1 cellular context compared by ENCODE assay signal in the genomic region with DNA sequence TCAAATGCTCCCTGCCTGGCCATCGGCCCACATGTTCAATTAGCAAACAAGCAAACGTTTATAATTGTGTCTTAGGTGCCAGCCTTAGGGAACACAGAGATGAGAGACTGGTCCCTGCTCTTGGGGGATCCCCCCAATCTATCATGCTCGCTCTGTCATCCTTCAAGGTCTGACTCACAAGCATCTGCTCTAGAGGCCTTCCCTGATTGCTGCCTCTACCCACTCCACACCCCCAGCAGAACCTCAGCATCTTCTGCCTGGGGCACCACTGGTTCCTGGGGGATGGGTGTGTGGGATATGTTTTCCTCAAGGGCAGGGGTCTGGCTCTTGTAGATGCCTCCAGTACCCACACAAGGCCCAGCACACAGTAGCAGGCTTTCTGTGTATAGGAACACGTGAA.
TF ChIP-seq lines count a peak whose summit lies in the region.

No MANE protein-coding gene starts in this region.

TF ChIP-seq in GM12878, 131 proteins besides CTCF, POLR2A, EP300 and RAD21 (continued from another document):
- TF ChIP-seq, protein P1, sequence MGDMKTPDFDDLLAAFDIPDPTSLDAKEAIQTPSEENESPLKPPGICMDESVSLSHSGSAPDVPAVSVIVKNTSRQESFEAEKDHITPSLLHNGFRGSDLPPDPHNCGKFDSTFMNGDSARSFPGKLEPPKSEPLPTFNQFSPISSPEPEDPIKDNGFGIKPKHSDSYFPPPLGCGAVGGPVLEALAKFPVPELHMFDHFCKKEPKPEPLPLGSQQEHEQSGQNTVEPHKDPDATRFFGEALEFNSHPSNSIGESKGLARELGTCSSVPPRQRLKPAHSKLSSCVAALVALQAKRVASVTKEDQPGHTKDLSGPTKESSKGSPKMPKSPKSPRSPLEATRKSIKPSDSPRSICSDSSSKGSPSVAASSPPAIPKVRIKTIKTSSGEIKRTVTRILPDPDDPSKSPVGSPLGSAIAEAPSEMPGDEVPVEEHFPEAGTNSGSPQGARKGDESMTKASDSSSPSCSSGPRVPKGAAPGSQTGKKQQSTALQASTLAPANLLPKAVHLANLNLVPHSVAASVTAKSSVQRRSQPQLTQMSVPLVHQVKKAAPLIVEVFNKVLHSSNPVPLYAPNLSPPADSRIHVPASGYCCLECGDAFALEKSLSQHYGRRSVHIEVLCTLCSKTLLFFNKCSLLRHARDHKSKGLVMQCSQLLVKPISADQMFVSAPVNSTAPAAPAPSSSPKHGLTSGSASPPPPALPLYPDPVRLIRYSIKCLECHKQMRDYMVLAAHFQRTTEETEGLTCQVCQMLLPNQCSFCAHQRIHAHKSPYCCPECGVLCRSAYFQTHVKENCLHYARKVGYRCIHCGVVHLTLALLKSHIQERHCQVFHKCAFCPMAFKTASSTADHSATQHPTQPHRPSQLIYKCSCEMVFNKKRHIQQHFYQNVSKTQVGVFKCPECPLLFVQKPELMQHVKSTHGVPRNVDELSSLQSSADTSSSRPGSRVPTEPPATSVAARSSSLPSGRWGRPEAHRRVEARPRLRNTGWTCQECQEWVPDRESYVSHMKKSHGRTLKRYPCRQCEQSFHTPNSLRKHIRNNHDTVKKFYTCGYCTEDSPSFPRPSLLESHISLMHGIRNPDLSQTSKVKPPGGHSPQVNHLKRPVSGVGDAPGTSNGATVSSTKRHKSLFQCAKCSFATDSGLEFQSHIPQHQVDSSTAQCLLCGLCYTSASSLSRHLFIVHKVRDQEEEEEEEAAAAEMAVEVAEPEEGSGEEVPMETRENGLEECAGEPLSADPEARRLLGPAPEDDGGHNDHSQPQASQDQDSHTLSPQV (IDR thresholded peaks at IDR 0.05), result no peak
- TF ChIP-seq RBBP5 (conservative IDR thresholded peaks at IDR 0.05), result no peak
- TF ChIP-seq IRF4 (IDR thresholded peaks at IDR 0.05; ENCODE audit: low read depth, low read length), result 0 out of 2 replicates have a peak, but pooled peaks have one; percentile 18
- TF ChIP-seq, protein P2, sequence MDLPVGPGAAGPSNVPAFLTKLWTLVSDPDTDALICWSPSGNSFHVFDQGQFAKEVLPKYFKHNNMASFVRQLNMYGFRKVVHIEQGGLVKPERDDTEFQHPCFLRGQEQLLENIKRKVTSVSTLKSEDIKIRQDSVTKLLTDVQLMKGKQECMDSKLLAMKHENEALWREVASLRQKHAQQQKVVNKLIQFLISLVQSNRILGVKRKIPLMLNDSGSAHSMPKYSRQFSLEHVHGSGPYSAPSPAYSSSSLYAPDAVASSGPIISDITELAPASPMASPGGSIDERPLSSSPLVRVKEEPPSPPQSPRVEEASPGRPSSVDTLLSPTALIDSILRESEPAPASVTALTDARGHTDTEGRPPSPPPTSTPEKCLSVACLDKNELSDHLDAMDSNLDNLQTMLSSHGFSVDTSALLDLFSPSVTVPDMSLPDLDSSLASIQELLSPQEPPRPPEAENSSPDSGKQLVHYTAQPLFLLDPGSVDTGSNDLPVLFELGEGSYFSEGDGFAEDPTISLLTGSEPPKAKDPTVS (IDR thresholded peaks at IDR 0.05; ENCODE audit: low read depth, low read length), result no peak
- TF ChIP-seq, protein P3, sequence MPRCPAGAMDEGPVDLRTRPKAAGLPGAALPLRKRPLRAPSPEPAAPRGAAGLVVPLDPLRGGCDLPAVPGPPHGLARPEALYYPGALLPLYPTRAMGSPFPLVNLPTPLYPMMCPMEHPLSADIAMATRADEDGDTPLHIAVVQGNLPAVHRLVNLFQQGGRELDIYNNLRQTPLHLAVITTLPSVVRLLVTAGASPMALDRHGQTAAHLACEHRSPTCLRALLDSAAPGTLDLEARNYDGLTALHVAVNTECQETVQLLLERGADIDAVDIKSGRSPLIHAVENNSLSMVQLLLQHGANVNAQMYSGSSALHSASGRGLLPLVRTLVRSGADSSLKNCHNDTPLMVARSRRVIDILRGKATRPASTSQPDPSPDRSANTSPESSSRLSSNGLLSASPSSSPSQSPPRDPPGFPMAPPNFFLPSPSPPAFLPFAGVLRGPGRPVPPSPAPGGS (IDR thresholded peaks at IDR 0.05; ENCODE audit: borderline replicate concordance, insufficient read depth, low read depth, low read length, poor library complexity, severe bottlenecking), result peak; percentile 6
- peak in 1 of 2 experiments; percentile 85; a peak in 2 of 4 replicates for TF ChIP-seq SRF (IDR thresholded peaks at IDR 0.05; ENCODE audit: low read depth in 2 of 2, low read length in 2 of 2)
- TF ChIP-seq KLF5 (IDR thresholded peaks at IDR 0.05; ENCODE audit: partially characterized antibody), result no peak
- no peak for TF ChIP-seq SMC3 (IDR thresholded peaks at IDR 0.05; ENCODE audit: borderline replicate concordance, low read length)
- TF ChIP-seq, protein P4, sequence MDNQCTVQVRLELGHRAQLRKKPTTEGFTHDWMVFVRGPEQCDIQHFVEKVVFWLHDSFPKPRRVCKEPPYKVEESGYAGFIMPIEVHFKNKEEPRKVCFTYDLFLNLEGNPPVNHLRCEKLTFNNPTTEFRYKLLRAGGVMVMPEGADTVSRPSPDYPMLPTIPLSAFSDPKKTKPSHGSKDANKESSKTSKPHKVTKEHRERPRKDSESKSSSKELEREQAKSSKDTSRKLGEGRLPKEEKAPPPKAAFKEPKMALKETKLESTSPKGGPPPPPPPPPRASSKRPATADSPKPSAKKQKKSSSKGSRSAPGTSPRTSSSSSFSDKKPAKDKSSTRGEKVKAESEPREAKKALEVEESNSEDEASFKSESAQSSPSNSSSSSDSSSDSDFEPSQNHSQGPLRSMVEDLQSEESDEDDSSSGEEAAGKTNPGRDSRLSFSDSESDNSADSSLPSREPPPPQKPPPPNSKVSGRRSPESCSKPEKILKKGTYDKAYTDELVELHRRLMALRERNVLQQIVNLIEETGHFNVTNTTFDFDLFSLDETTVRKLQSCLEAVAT (IDR thresholded peaks at IDR 0.05), result peak; percentile 99
- no peak for TF ChIP-seq STAT3 (IDR thresholded peaks at IDR 0.05; ENCODE audit: low read depth, low read length)
- TF ChIP-seq, protein P5, sequence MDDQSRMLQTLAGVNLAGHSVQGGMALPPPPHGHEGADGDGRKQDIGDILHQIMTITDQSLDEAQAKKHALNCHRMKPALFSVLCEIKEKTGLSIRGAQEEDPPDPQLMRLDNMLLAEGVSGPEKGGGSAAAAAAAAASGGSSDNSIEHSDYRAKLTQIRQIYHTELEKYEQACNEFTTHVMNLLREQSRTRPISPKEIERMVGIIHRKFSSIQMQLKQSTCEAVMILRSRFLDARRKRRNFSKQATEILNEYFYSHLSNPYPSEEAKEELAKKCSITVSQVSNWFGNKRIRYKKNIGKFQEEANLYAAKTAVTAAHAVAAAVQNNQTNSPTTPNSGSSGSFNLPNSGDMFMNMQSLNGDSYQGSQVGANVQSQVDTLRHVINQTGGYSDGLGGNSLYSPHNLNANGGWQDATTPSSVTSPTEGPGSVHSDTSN (IDR thresholded peaks at IDR 0.05; ENCODE audit: insufficient replicate concordance, low read depth, low read length), result peak; percentile 87
- TF ChIP-seq, protein P6, sequence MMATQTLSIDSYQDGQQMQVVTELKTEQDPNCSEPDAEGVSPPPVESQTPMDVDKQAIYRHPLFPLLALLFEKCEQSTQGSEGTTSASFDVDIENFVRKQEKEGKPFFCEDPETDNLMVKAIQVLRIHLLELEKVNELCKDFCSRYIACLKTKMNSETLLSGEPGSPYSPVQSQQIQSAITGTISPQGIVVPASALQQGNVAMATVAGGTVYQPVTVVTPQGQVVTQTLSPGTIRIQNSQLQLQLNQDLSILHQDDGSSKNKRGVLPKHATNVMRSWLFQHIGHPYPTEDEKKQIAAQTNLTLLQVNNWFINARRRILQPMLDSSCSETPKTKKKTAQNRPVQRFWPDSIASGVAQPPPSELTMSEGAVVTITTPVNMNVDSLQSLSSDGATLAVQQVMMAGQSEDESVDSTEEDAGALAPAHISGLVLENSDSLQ (IDR thresholded peaks at IDR 0.05), result peak; percentile 89
- TF ChIP-seq, protein P7, sequence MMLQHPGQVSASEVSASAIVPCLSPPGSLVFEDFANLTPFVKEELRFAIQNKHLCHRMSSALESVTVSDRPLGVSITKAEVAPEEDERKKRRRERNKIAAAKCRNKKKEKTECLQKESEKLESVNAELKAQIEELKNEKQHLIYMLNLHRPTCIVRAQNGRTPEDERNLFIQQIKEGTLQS (IDR thresholded peaks at IDR 0.05; ENCODE audit: borderline replicate concordance, extremely low read depth, low read depth, low read length), result no peak
- TF ChIP-seq JUNB (IDR thresholded peaks at IDR 0.05), result peak; percentile 53
- 0 out of 2 replicates have a peak, but pooled peaks have one; percentile 39 for TF ChIP-seq CREM (IDR thresholded peaks at IDR 0.05; ENCODE audit: low read depth)
- TF ChIP-seq NFYA (IDR thresholded peaks at IDR 0.05; ENCODE audit: borderline replicate concordance, low read depth, low read length), result no peak
- TF ChIP-seq CEBPB (IDR thresholded peaks at IDR 0.05; ENCODE audit: borderline replicate concordance in 1 of 2, low read depth in 2 of 2, low read length in 2 of 2), result no peak
- TF ChIP-seq, protein P8, sequence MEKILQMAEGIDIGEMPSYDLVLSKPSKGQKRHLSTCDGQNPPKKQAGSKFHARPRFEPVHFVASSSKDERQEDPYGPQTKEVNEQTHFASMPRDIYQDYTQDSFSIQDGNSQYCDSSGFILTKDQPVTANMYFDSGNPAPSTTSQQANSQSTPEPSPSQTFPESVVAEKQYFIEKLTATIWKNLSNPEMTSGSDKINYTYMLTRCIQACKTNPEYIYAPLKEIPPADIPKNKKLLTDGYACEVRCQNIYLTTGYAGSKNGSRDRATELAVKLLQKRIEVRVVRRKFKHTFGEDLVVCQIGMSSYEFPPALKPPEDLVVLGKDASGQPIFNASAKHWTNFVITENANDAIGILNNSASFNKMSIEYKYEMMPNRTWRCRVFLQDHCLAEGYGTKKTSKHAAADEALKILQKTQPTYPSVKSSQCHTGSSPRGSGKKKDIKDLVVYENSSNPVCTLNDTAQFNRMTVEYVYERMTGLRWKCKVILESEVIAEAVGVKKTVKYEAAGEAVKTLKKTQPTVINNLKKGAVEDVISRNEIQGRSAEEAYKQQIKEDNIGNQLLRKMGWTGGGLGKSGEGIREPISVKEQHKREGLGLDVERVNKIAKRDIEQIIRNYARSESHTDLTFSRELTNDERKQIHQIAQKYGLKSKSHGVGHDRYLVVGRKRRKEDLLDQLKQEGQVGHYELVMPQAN (conservative IDR thresholded peaks at IDR 0.05), result no peak
- TF ChIP-seq GABPA (IDR thresholded peaks at IDR 0.05; ENCODE audit: low read depth), result no peak
- TF ChIP-seq YY1 (IDR thresholded peaks at IDR 0.05; ENCODE audit: low read depth, low read length), result peak; percentile 50; the same call in 1 of the 2 replicates
- 0 out of 2 replicates have a peak, but pooled peaks have one; percentile 35 for TF ChIP-seq IKZF1 (conservative IDR thresholded peaks at IDR 0.05)
- TF ChIP-seq, protein P9, sequence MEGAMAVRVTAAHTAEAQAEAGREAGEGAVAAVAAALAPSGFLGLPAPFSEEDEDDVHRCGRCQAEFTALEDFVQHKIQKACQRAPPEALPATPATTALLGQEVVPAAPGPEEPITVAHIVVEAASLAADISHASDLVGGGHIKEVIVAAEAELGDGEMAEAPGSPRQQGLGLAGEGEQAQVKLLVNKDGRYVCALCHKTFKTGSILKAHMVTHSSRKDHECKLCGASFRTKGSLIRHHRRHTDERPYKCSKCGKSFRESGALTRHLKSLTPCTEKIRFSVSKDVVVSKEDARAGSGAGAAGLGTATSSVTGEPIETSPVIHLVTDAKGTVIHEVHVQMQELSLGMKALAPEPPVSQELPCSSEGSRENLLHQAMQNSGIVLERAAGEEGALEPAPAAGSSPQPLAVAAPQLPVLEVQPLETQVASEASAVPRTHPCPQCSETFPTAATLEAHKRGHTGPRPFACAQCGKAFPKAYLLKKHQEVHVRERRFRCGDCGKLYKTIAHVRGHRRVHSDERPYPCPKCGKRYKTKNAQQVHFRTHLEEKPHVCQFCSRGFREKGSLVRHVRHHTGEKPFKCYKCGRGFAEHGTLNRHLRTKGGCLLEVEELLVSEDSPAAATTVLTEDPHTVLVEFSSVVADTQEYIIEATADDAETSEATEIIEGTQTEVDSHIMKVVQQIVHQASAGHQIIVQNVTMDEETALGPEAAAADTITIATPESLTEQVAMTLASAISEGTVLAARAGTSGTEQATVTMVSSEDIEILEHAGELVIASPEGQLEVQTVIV (IDR thresholded peaks at IDR 0.05; ENCODE audit: borderline replicate concordance, partially characterized antibody), result no peak
